11 cellular contexts compared by ENCODE assay signal in genomic region chr17:32488604-32489180, GRCh38. TPM values are rescaled to one million over a fixed set of nuclear protein-coding genes. Genes with fewer than 3 reads are reported as not detected.
DNase-seq lines count a peak whose midpoint lies in the region; ATAC-seq and TF ChIP-seq lines count a peak whose summit lies in the region.
"Had no signal": no experiment of that assay in that cellular context is flagged by ENCODE, and none has a peak within 500 bp of the region (broad histone marks: within the 10 kb centered on the region; RNA-seq: fewer than 3 reads in every experiment).

No MANE protein-coding gene starts in this region.

- ATAC-seq in stimulated activated naive CD8-positive, alpha-beta T cell treated with anti-CD3 and anti-CD28 coated beads, Interleukin-15, Interleukin-2, amounts not matched to agents 100 U/mL and 50 U/mL, for 24 hours, result no peak
- ATAC-seq in lower lobe of right lung (no peak), GM18867 (IDR thresholded peaks at IDR 0.05; ENCODE audit: unreplicated experiment) (no peak)

- intact Hi-C loops in activated T-helper 2 cell treated with anti-CD3 and anti-CD28 coated beads, Interferon-gamma antibody, Interleukin-2, Interleukin-4, amounts not matched to agents 10 μg/mL and 5 μg/mL and 100 μg/mL, durations not matched to agents 14 hours and 24 hours and 36 hours (cut with micrococcal nuclease), result loop anchor here (5.0 to 10.0 kb wide), 3 partner anchors 66 to 269 kb away; partner anchors contain the start of gene ZNF207
- intact Hi-C loops in lower lobe of right lung (cut with DNase I), result no loop called here

- TF ChIP-seq CTCF in lower lobe of right lung (IDR thresholded peaks at IDR 0.05), result no peak

- no peaks in the 10 kb centered on the region for H3K9me3 ChIP-seq in lower lobe of right lung

- H3K27ac ChIP-seq in lower lobe of right lung, result no peak overlapping the region

- H3K36me3 ChIP-seq in lower lobe of right lung, result no peaks in the 10 kb centered on the region

- H3K4me3 Mint-ChIP-seq in stimulated activated naive CD8-positive, alpha-beta T cell treated with anti-CD3 and anti-CD28 coated beads, Interleukin-15, Interleukin-2, amounts not matched to agents 100 ng/mL and 50 ng/mL, for 24 hours, result peak overlapping the region; percentile 98
- peak overlapping the region; percentile 92 for H3K4me3 Mint-ChIP-seq in activated T-helper 2 cell treated with anti-CD3 and anti-CD28 coated beads, Interferon-gamma antibody, Interleukin-2, Interleukin-4, amounts not matched to agents 10 μg/mL and 5 μg/mL and 100 μg/mL, durations not matched to agents 14 hours and 24 hours and 36 hours (ENCODE audit: low read depth)

- DNase-seq in stimulated activated naive CD8-positive, alpha-beta T cell treated with anti-CD3 and anti-CD28 coated beads, Interleukin-15, Interleukin-2, amounts not matched to agents 100 U/mL and 50 U/mL, for 24 hours, result no peak
- DNase-seq in activated T-helper 2 cell treated with anti-CD3 and anti-CD28 coated beads, Interferon-gamma antibody, Interleukin-2, Interleukin-4, amounts not matched to agents 10 μg/mL and 5 μg/mL and 100 μg/mL, durations not matched to agents 14 hours and 24 hours and 36 hours (ENCODE audit: low spot score), result no peak
- DNase-seq in lower lobe of right lung (peak; percentile 41), COLO829 (ENCODE audit: low spot score) (no peak), hepatic stellate cell (ENCODE audit: low spot score) (no peak), NCI-H187 (lab: John Stamatoyannopoulos, UW) (no peak)
- DNase-seq: HCEC 1CT, KBM-7, NCI-H2029 treated with DMSO at 0.1 percent for 48 hours had no signal

- peaks cover 65% of the 10 kb centered on the region for H3K4me1 Mint-ChIP-seq in stimulated activated naive CD8-positive, alpha-beta T cell treated with anti-CD3 and anti-CD28 coated beads, Interleukin-15, Interleukin-2, amounts not matched to agents 100 ng/mL and 50 ng/mL, for 24 hours (ENCODE audit: low read depth)
- H3K4me1 Mint-ChIP-seq in activated T-helper 2 cell treated with anti-CD3 and anti-CD28 coated beads, Interferon-gamma antibody, Interleukin-2, Interleukin-4, amounts not matched to agents 10 μg/mL and 5 μg/mL and 100 μg/mL, durations not matched to agents 14 hours and 24 hours and 36 hours (ENCODE audit: low read depth), result peaks cover 50% of the 10 kb centered on the region

- H3K4me3 ChIP-seq in lower lobe of right lung, result no peak overlapping the region

- H3K27me3 Mint-ChIP-seq in stimulated activated naive CD8-positive, alpha-beta T cell treated with anti-CD3 and anti-CD28 coated beads, Interleukin-15, Interleukin-2, amounts not matched to agents 100 ng/mL and 50 ng/mL, for 24 hours, result no peaks in the 10 kb centered on the region
- no peaks in the 10 kb centered on the region for H3K27me3 Mint-ChIP-seq in activated T-helper 2 cell treated with anti-CD3 and anti-CD28 coated beads, Interferon-gamma antibody, Interleukin-2, Interleukin-4, amounts not matched to agents 10 μg/mL and 5 μg/mL and 100 μg/mL, durations not matched to agents 14 hours and 24 hours and 36 hours (ENCODE audit: low read depth)

- H3K27me3 ChIP-seq in lower lobe of right lung (ENCODE audit: low read depth), result no peaks in the 10 kb centered on the region

- no peaks in the 10 kb centered on the region for H3K9me3 Mint-ChIP-seq in stimulated activated naive CD8-positive, alpha-beta T cell treated with anti-CD3 and anti-CD28 coated beads, Interleukin-15, Interleukin-2, amounts not matched to agents 100 ng/mL and 50 ng/mL, for 24 hours
- H3K9me3 Mint-ChIP-seq in activated T-helper 2 cell treated with anti-CD3 and anti-CD28 coated beads, Interferon-gamma antibody, Interleukin-2, Interleukin-4, amounts not matched to agents 10 μg/mL and 5 μg/mL and 100 μg/mL, durations not matched to agents 14 hours and 24 hours and 36 hours, result no peaks in the 10 kb centered on the region

- peaks cover 35% of the 10 kb centered on the region for H3K36me3 Mint-ChIP-seq in stimulated activated naive CD8-positive, alpha-beta T cell treated with anti-CD3 and anti-CD28 coated beads, Interleukin-15, Interleukin-2, amounts not matched to agents 100 ng/mL and 50 ng/mL, for 24 hours (ENCODE audit: low read depth)
- H3K36me3 Mint-ChIP-seq in activated T-helper 2 cell treated with anti-CD3 and anti-CD28 coated beads, Interferon-gamma antibody, Interleukin-2, Interleukin-4, amounts not matched to agents 10 μg/mL and 5 μg/mL and 100 μg/mL, durations not matched to agents 14 hours and 24 hours and 36 hours (ENCODE audit: low read depth), result peaks cover 39% of the 10 kb centered on the region

- H3K27ac Mint-ChIP-seq in stimulated activated naive CD8-positive, alpha-beta T cell treated with anti-CD3 and anti-CD28 coated beads, Interleukin-15, Interleukin-2, amounts not matched to agents 100 ng/mL and 50 ng/mL, for 24 hours, result peak overlapping the region; percentile 92
- no peak overlapping the region for H3K27ac Mint-ChIP-seq in activated T-helper 2 cell treated with anti-CD3 and anti-CD28 coated beads, Interferon-gamma antibody, Interleukin-2, Interleukin-4, amounts not matched to agents 10 μg/mL and 5 μg/mL and 100 μg/mL, durations not matched to agents 14 hours and 24 hours and 36 hours

- H3K4me1 ChIP-seq in lower lobe of right lung, result peaks cover 42% of the 10 kb centered on the region

RNA-seq across cellular contexts. Expression of gene CDK5R1, which starts 1.9 kb away (rescaled TPM):
- 10.8 and 12.0 TPM in 2 replicates for total RNA-seq in activated T-helper 2 cell treated with anti-CD3 and anti-CD28 coated beads, Interferon-gamma antibody, Interleukin-2, Interleukin-4, amounts not matched to agents 10 μg/mL and 5 μg/mL and 100 μg/mL, durations not matched to agents 14 hours and 24 hours and 36 hours
- 1.3 TPM for total RNA-seq in lower lobe of right lung

RNA-seq across cellular contexts. Expression of gene PSMD11, which starts 44.4 kb away (rescaled TPM):
- 200 and 207 TPM in 2 replicates for total RNA-seq in activated T-helper 2 cell treated with anti-CD3 and anti-CD28 coated beads, Interferon-gamma antibody, Interleukin-2, Interleukin-4, amounts not matched to agents 10 μg/mL and 5 μg/mL and 100 μg/mL, durations not matched to agents 14 hours and 24 hours and 36 hours
- 57.2 TPM for total RNA-seq in lower lobe of right lung
